ENCODE assay signal across 16 cellular contexts in the genomic region with DNA sequence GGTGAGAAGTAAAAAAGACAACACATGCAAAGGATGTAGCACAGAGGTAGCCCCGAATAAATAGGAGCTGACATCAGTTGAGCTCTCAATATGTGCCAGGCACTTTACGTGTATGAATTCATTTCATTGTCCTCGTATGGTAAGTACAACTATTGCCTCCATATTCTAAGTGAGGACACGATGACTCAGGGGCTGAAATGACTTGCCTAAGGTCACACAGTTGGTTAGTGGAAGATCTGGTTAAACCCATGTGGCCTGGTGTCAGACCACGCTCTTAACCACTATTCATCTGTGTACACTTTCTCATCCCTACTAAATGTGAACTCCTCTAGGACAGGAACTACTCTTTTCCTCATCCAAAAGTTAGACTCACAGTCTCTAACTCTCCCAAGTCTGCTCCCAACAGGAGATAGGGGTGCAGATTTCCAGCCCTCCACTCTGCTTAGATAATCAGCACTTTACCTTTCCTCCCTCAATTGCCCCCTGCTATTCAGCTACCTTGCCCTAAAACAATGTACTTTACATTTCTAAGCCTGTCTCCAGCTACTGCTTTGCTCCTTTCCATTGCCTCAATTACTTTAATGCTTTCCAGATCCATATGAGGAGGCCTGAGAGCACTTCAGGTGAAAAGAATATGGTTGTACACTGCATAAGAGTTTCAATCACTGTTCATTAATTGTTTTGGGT. TPM values are rescaled to one million over a fixed set of nuclear protein-coding genes. Genes with fewer than 3 reads are reported as not detected.
A peak's percentile ranks its signal among the peaks of the same experiment; 100 is the strongest.
DNase-seq lines count a peak whose midpoint lies in the region; ATAC-seq and TF ChIP-seq lines count a peak whose summit lies in the region.
"Had no signal": no experiment of that assay in that cellular context is flagged by ENCODE, and none has a peak within 500 bp of the region (broad histone marks: within the 10 kb centered on the region; RNA-seq: fewer than 3 reads in every experiment).

No MANE protein-coding gene starts in this region.

- no peak overlapping the region for H3K4me3 ChIP-seq in heart right ventricle
- peak overlapping the region in 1 of 2 donors; percentile 14 for H3K4me3 ChIP-seq in aorta (ENCODE audit: low read length in 2 of 2)
- H3K4me3 ChIP-seq: Peyer's patch, skin epidermis had no signal

- H3K4me1 ChIP-seq in heart right ventricle (no peaks in the 10 kb centered on the region), aorta (ENCODE audit: control insufficient read depth in 1 of 2, insufficient read depth in 2 of 2, low read length in 2 of 2) (no peaks in the 10 kb centered on the region)
- H3K4me1 ChIP-seq: Peyer's patch had no signal

- WGBS in heart right ventricle, 2 donors, result 92 to 97% methylated on average over 5 of the region's 5 CpGs
- WGBS in aorta, 2 donors, result 67 to 94% methylated on average over 5 of the region's 5 CpGs

- no peaks in the 10 kb centered on the region for H3K9me3 Mint-ChIP-seq in natural killer cell treated with Interleukin-12 subunit alpha and Interleukin-12 subunit beta and Interleukin-15 and Interleukin-18, amount 100 ng/mL, for 72 hours
- no peaks in the 10 kb centered on the region for H3K9me3 Mint-ChIP-seq in natural killer cell
- H3K9me3 Mint-ChIP-seq: H9; stimulated activated memory B cell treated with anti-CD40 and anti-IgM and Interleukin-4, amounts not matched to agents 10 μg/mL and 1 μg/mL and 100 μg/mL, for 72 hours had no signal

- TF ChIP-seq CTCF in natural killer cell (IDR thresholded peaks at IDR 0.05), result no peak
- TF ChIP-seq CTCF in heart right ventricle (IDR thresholded peaks at IDR 0.05), result no peak

- no peak overlapping the region for H3K27ac Mint-ChIP-seq in natural killer cell treated with Interleukin-12 subunit alpha and Interleukin-12 subunit beta and Interleukin-15 and Interleukin-18, amount 100 ng/mL, for 72 hours
- no peak overlapping the region for H3K27ac Mint-ChIP-seq in natural killer cell
- H3K27ac Mint-ChIP-seq: stimulated activated memory B cell treated with anti-CD40 and anti-IgM and Interleukin-4, amounts not matched to agents 10 μg/mL and 1 μg/mL and 100 μg/mL, for 72 hours had no signal

- peaks cover 0 to 38% (median 0%) of the 10 kb centered on the region in 7 donors for H3K27me3 ChIP-seq in heart right ventricle
- no peaks in the 10 kb centered on the region for H3K27me3 ChIP-seq in aorta (ENCODE audit: control insufficient read depth in 1 of 2, insufficient read depth in 2 of 2, low read length in 1 of 2)
- H3K27me3 ChIP-seq: brain microvascular endothelial cell, Peyer's patch had no signal

- H3K36me3 ChIP-seq in heart right ventricle (no peaks in the 10 kb centered on the region), aorta (ENCODE audit: control insufficient read depth in 1 of 2, insufficient read depth in 2 of 2, low read length in 1 of 2) (no peaks in the 10 kb centered on the region)
- H3K36me3 ChIP-seq: brain microvascular endothelial cell, Peyer's patch had no signal

- H3K27ac ChIP-seq in heart right ventricle (no peak overlapping the region), aorta (ENCODE audit: low read depth in 1 of 2, low read length in 2 of 2) (no peak overlapping the region)
- H3K27ac ChIP-seq: brain microvascular endothelial cell, Peyer's patch, skin epidermis had no signal

- no peak for DNase-seq in natural killer cell treated with Interleukin-12 subunit alpha and Interleukin-12 subunit beta and Interleukin-15 and Interleukin-18, amount 100 ng/mL, for 72 hours (ENCODE audit: low spot score)
- DNase-seq in natural killer cell, result no peak
- peak; percentile 52 for DNase-seq in stimulated activated naive CD8-positive, alpha-beta T cell treated with anti-CD3 and anti-CD28 coated beads, Interleukin-15, Interleukin-2, amounts not matched to agents 100 U/mL and 50 U/mL, for 24 hours
- DNase-seq in heart right ventricle, result no peak
- DNase-seq in C1 segment of cervical spinal cord (lab: John Stamatoyannopoulos, UW), result no peak
- no peak for DNase-seq in aorta
- DNase-seq: brain microvascular endothelial cell, H9, NCI-H2227 treated with DMSO at 0.1 percent for 48 hours, Peyer's patch had no signal

- peaks cover 12 to 13% of the 10 kb centered on the region in 2 donors for H3K4me1 Mint-ChIP-seq in natural killer cell treated with Interleukin-12 subunit alpha and Interleukin-12 subunit beta and Interleukin-15 and Interleukin-18, amount 100 ng/mL, for 72 hours (ENCODE audit: low read depth in 2 of 2)
- peaks cover 0 to 7% of the 10 kb centered on the region in 2 donors for H3K4me1 Mint-ChIP-seq in natural killer cell

- peaks cover 34 to 36% of the 10 kb centered on the region in 2 donors for H3K27me3 Mint-ChIP-seq in natural killer cell treated with Interleukin-12 subunit alpha and Interleukin-12 subunit beta and Interleukin-15 and Interleukin-18, amount 100 ng/mL, for 72 hours
- peaks cover 7 to 21% of the 10 kb centered on the region in 2 donors for H3K27me3 Mint-ChIP-seq in natural killer cell (ENCODE audit: low read depth in 2 of 2)
- H3K27me3 Mint-ChIP-seq: stimulated activated memory B cell treated with anti-CD40 and anti-IgM and Interleukin-4, amounts not matched to agents 10 μg/mL and 1 μg/mL and 100 μg/mL, for 72 hours had no signal

- peak; percentile 81 to 83 for ATAC-seq in natural killer cell treated with Interleukin-12 subunit alpha and Interleukin-12 subunit beta and Interleukin-15 and Interleukin-18, amount 100 ng/mL, for 72 hours
- no peak for ATAC-seq in natural killer cell
- ATAC-seq in HG02610 (IDR thresholded peaks at IDR 0.05; ENCODE audit: unreplicated experiment), result peak; percentile 88
- ATAC-seq in HG03558 (IDR thresholded peaks at IDR 0.05; ENCODE audit: extremely low read depth, unreplicated experiment), result peak; percentile 55
- peak; percentile 88 for ATAC-seq in stimulated activated naive CD8-positive, alpha-beta T cell treated with anti-CD3 and anti-CD28 coated beads, Interleukin-15, Interleukin-2, amounts not matched to agents 100 U/mL and 50 U/mL, for 24 hours
- ATAC-seq in heart right ventricle, result no peak
- no peak for ATAC-seq in aorta (ENCODE audit: low FRiP score)
- ATAC-seq: stimulated activated memory B cell treated with anti-CD40 and anti-IgM and Interleukin-4, amounts not matched to agents 10 μg/mL and 1 μg/mL and 100 μg/mL, for 72 hours had no signal

- intact Hi-C loops in natural killer cell (cut with micrococcal nuclease) (no loop called here), heart right ventricle (cut with DNase I) (no loop called here), aorta (cut with DNase I) (no loop called here)

- no peaks in the 10 kb centered on the region for H3K36me3 Mint-ChIP-seq in natural killer cell treated with Interleukin-12 subunit alpha and Interleukin-12 subunit beta and Interleukin-15 and Interleukin-18, amount 100 ng/mL, for 72 hours
- no peaks in the 10 kb centered on the region for H3K36me3 Mint-ChIP-seq in natural killer cell
- H3K36me3 Mint-ChIP-seq: stimulated activated memory B cell treated with anti-CD40 and anti-IgM and Interleukin-4, amounts not matched to agents 10 μg/mL and 1 μg/mL and 100 μg/mL, for 72 hours had no signal

- no peak overlapping the region for H3K4me3 Mint-ChIP-seq in natural killer cell treated with Interleukin-12 subunit alpha and Interleukin-12 subunit beta and Interleukin-15 and Interleukin-18, amount 100 ng/mL, for 72 hours
- no peak overlapping the region for H3K4me3 Mint-ChIP-seq in natural killer cell
- H3K4me3 Mint-ChIP-seq: H9; stimulated activated memory B cell treated with anti-CD40 and anti-IgM and Interleukin-4, amounts not matched to agents 10 μg/mL and 1 μg/mL and 100 μg/mL, for 72 hours had no signal

- H3K9me3 ChIP-seq in heart right ventricle, result no peaks in the 10 kb centered on the region
- H3K9me3 ChIP-seq in aorta (ENCODE audit: control insufficient read depth, low read length), result no peaks in the 10 kb centered on the region
- H3K9me3 ChIP-seq: Peyer's patch had no signal

RNA-seq across cellular contexts. Expression of a gene that starts 58.8 kb away (rescaled TPM):
- not detected for total RNA-seq in natural killer cell treated with Interleukin-12 subunit alpha and Interleukin-12 subunit beta and Interleukin-15 and Interleukin-18, amount 100 ng/mL, for 72 hours
- total RNA-seq in natural killer cell (under 1 TPM in 1 of 3 donors, not detected in 2; 0.50 TPM), heart right ventricle (under 1 TPM in 6 of 10 donors, not detected in 4; 0.14 to 0.81 (median 0.30) TPM), aorta (1 to 10 TPM; 1.2 to 2.3 TPM)
- polyA plus RNA-seq in heart right ventricle (under 1 TPM; 0.04 to 0.29 TPM), aorta (1 to 10 TPM in 1 of 2 donors, under 1 TPM in 1; 0.13 to 1.6 TPM)
- total RNA-seq: Daoy, liver, Peyer's patch had no signal
- polyA plus RNA-seq: liver had no signal

Comparison
In these comparisons a context has a peak if more than half of its experiments do, and no peak if none do; other contexts are left out.
1. ATAC-seq: peak in natural killer cell treated with Interleukin-12 subunit alpha and Interleukin-12 subunit beta and Interleukin-15 and Interleukin-18, amount 100 ng/mL, for 72 hours (2 of 2), HG02610 (single experiment), HG03558 (single experiment) and stimulated activated naive CD8-positive, alpha-beta T cell treated with anti-CD3 and anti-CD28 coated beads, Interleukin-15, Interleukin-2, amounts not matched to agents 100 U/mL and 50 U/mL, for 24 hours (single experiment); none in natural killer cell (0 of 3), heart right ventricle (0 of 8) and aorta (single experiment).